In genomic region chr11:706957-707816, GRCh38 we compare ENCODE assay signal across 8 cellular contexts. TPM values are rescaled to one million over a fixed set of nuclear protein-coding genes. Genes with fewer than 3 reads are reported as not detected.
A peak's percentile ranks its signal among the peaks of the same experiment; 100 is the strongest.
DNase-seq lines count a peak whose midpoint lies in the region; ATAC-seq, FAIRE-seq and TF ChIP-seq lines count a peak whose summit lies in the region.

No MANE protein-coding gene starts in this region.

- no peak for ATAC-seq in HG02884 (IDR thresholded peaks at IDR 0.05; ENCODE audit: unreplicated experiment)
- ATAC-seq in GM19328 (IDR thresholded peaks at IDR 0.05; ENCODE audit: unreplicated experiment) = no peak

- H3K27ac ChIP-seq in skeletal muscle tissue (ENCODE audit: low read depth, low read length) = peak overlapping the region; percentile 11

- H3K27me3 ChIP-seq in adipocyte (replicated peaks; ENCODE audit: control insufficient read depth, insufficient read depth, low read length) (no peaks in the 10 kb centered on the region), skeletal muscle tissue (ENCODE audit: control insufficient read depth in 3 of 3, insufficient read depth in 3 of 3, low read length in 3 of 3) (peaks cover 20 to 45% (median 23%) of the 10 kb centered on the region in 3 donors)

- H3K36me3 ChIP-seq in adipocyte (ENCODE audit: control insufficient read depth, insufficient read depth, low read length, severe bottlenecking) (peaks cover 9% of the 10 kb centered on the region), skeletal muscle tissue (ENCODE audit: control insufficient read depth in 3 of 3, insufficient read depth in 3 of 3, low read length in 3 of 3) (peaks cover under 1 to 9% (median 2%) of the 10 kb centered on the region in 3 donors)

- no peak for FAIRE-seq in GM19239 (lab: Jason Lieb, UNC)

- H3K9ac ChIP-seq in adipocyte (ENCODE audit: low read length) (peak overlapping the region; percentile 95), skeletal muscle tissue (ENCODE audit: low read depth in 1 of 3, low read length in 3 of 3) (peak overlapping the region; percentile 50 to 57 (median 53))

- H3K9me3 ChIP-seq in adipocyte (ENCODE audit: control insufficient read depth, low read length) (no peaks in the 10 kb centered on the region), skeletal muscle tissue (ENCODE audit: control insufficient read depth in 3 of 3, low read length in 3 of 3) (no peaks in the 10 kb centered on the region)

- peaks cover 40% of the 10 kb centered on the region for H3K4me1 ChIP-seq in adipocyte (ENCODE audit: control insufficient read depth, insufficient read depth, low read length)
- H3K4me1 ChIP-seq in skeletal muscle tissue (ENCODE audit: control insufficient read depth in 3 of 3, insufficient read depth in 3 of 3, low read length in 3 of 3) = peaks cover 17 to 40% (median 19%) of the 10 kb centered on the region in 3 donors

- H3K4me3 ChIP-seq in adipocyte (ENCODE audit: low read length) (peak overlapping the region; percentile 89), iPS-11a (ENCODE audit: low read depth, low read length) (peak overlapping the region; percentile 57), skeletal muscle tissue (ENCODE audit: low read length in 3 of 3) (peak overlapping the region; percentile 22 to 68 (median 56))

- no peak for TF ChIP-seq CTCF in GM10266 (IDR thresholded peaks at IDR 0.05; ENCODE audit: control insufficient read depth, insufficient read depth, low read depth, missing control alignments)

- DNase-seq in GM10266 (ENCODE audit: extremely low spot score) (peak; percentile 42), adipocyte (ENCODE audit: low read depth) (peak; percentile 36), GM19239 (ENCODE audit: insufficient read length, low spot score) (no peak)
- no peak for DNase-seq in activated CD8-positive, alpha-beta memory T cell treated with anti-CD3 and anti-CD28 coated beads, Interleukin-2, amount 50 U/mL, for 4 hours

RNA-seq across cellular contexts. Expression of gene EPS8L2, which starts 1.2 kb away (rescaled TPM):
- 1.0 TPM for total RNA-seq in skeletal muscle tissue

RNA-seq across cellular contexts. Expression of gene TMEM80, which starts 11.6 kb away (rescaled TPM):
- total RNA-seq in skeletal muscle tissue = 5.7 TPM

RNA-seq across cellular contexts. Expression of gene DEAF1, which starts 12.2 kb away (rescaled TPM):
- total RNA-seq in skeletal muscle tissue = 17.2 TPM

RNA-seq across cellular contexts. Expression of gene TALDO1, which starts 40.1 kb away (rescaled TPM):
- 78.3 TPM for total RNA-seq in skeletal muscle tissue

Comparison
In these comparisons a context has a peak if more than half of its experiments do, and no peak if none do; other contexts are left out.
1. DNase-seq: peak in GM10266 (single experiment) and adipocyte (single experiment); none in GM19239 (single experiment) and activated CD8-positive, alpha-beta memory T cell treated with anti-CD3 and anti-CD28 coated beads, Interleukin-2, amount 50 U/mL, for 4 hours (single experiment).
2. Peak in every context shown above with its lines, with median percentiles within 50 percentile points of each other: H3K4me3 ChIP-seq.